Comparison of ENCODE assay signal across 1 cellular context in the genomic region with DNA sequence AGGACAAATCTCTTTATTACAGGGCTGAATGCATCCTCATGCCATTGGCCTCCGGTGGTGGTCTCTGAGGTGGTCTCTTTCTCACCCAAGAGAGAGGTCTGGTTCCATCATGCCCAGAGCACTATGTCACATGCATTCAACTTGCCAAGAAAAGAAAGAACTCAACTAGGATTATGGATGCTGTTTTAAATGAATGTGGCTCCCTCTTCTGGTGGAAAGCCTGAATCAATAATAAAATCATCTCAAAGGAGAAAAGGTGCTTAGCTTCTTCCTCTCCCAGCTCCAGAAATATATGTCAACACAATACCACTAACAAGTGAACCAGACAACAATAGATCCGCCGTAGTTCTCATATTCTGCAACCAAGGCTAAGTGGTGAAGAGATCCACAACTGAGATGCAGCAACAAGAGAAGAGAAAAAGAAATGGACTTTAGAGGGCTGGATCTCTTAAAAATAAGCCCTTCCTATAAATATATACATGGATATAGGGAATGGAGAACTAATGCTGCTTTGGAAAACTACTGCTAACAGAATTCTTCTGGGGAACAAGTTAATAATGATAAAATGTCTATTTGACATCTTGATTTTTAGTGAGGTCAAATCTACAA.
A peak's percentile ranks its signal among the peaks of the same experiment; 100 is the strongest.
TF ChIP-seq lines count a peak whose summit lies in the region.

No MANE protein-coding gene starts in this region.

TF ChIP-seq in HepG2, 621 proteins besides CTCF, POLR2A, EP300 and RAD21 (continued from another document):
- TF ChIP-seq, protein P1, sequence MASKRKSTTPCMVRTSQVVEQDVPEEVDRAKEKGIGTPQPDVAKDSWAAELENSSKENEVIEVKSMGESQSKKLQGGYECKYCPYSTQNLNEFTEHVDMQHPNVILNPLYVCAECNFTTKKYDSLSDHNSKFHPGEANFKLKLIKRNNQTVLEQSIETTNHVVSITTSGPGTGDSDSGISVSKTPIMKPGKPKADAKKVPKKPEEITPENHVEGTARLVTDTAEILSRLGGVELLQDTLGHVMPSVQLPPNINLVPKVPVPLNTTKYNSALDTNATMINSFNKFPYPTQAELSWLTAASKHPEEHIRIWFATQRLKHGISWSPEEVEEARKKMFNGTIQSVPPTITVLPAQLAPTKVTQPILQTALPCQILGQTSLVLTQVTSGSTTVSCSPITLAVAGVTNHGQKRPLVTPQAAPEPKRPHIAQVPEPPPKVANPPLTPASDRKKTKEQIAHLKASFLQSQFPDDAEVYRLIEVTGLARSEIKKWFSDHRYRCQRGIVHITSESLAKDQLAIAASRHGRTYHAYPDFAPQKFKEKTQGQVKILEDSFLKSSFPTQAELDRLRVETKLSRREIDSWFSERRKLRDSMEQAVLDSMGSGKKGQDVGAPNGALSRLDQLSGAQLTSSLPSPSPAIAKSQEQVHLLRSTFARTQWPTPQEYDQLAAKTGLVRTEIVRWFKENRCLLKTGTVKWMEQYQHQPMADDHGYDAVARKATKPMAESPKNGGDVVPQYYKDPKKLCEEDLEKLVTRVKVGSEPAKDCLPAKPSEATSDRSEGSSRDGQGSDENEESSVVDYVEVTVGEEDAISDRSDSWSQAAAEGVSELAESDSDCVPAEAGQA (IDR thresholded peaks at IDR 0.05; ENCODE audit: low read depth): no peak
- TF ChIP-seq, protein P1 (CRISPR knock-in tag; IDR thresholded peaks at IDR 0.05; ENCODE audit: borderline replicate concordance): 0 out of 2 replicates have a peak, but pooled peaks have one; percentile 27
- TF ChIP-seq, protein P2, sequence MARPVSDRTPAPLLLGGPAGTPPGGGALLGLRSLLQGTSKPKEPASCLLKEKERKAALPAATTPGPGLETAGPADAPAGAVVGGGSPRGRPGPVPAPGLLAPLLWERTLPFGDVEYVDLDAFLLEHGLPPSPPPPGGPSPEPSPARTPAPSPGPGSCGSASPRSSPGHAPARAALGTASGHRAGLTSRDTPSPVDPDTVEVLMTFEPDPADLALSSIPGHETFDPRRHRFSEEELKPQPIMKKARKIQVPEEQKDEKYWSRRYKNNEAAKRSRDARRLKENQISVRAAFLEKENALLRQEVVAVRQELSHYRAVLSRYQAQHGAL (CRISPR knock-in tag; IDR thresholded peaks at IDR 0.05; ENCODE audit: not compliant biosample characterization): no peak
- TF ChIP-seq SMC3 (IDR thresholded peaks at IDR 0.05; ENCODE audit: low read length) (peak; percentile 90), ONECUT2 (CRISPR knock-in tag; IDR thresholded peaks at IDR 0.05) (peak; percentile 50; the same call in 1 of the 2 replicates), ZFP37 (CRISPR knock-in tag; IDR thresholded peaks at IDR 0.05; ENCODE audit: borderline replicate concordance) (no peak), MTF2 (CRISPR knock-in tag; IDR thresholded peaks at IDR 0.05; ENCODE audit: borderline replicate concordance) (no peak)
